Comparison of ENCODE assay signal across 1 cellular context in the genomic region with DNA sequence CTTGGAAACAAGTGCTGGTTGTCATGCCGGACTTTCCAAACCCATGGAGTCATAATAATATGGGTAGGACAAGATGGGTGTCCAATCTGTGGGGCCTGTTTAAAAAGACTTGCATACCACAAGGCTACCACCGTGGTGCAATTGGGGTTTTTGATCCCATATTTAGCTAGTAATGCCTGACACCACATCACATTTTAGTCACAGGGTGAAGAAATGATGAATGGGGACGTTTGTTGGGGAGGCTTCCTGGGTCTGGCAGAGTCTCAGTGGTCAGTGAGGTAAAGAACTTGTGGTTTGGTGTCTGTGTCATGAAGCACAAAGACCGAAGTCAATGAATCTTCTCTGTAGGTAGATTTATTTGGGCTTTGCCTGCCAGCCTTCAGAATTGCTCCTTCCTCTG.
TF ChIP-seq lines count a peak whose summit lies in the region.

No MANE protein-coding gene starts in this region.

TF ChIP-seq in GM12878, 131 proteins besides CTCF, POLR2A, EP300 and RAD21 (continued from another document and continues in another):
- TF ChIP-seq, protein P1, sequence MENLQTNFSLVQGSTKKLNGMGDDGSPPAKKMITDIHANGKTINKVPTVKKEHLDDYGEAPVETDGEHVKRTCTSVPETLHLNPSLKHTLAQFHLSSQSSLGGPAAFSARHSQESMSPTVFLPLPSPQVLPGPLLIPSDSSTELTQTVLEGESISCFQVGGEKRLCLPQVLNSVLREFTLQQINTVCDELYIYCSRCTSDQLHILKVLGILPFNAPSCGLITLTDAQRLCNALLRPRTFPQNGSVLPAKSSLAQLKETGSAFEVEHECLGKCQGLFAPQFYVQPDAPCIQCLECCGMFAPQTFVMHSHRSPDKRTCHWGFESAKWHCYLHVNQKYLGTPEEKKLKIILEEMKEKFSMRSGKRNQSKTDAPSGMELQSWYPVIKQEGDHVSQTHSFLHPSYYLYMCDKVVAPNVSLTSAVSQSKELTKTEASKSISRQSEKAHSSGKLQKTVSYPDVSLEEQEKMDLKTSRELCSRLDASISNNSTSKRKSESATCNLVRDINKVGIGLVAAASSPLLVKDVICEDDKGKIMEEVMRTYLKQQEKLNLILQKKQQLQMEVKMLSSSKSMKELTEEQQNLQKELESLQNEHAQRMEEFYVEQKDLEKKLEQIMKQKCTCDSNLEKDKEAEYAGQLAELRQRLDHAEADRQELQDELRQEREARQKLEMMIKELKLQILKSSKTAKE (IDR thresholded peaks at IDR 0.05; ENCODE audit: low read depth, poor library complexity, severe bottlenecking), result peak; percentile 96
- TF ChIP-seq MTA3 (IDR thresholded peaks at IDR 0.05; ENCODE audit: borderline replicate concordance, low read length) (peak; percentile 93; the same call in 1 of the 2 replicates), ZZZ3 (IDR thresholded peaks at IDR 0.05; ENCODE audit: control insufficient read depth, insufficient read length, low read depth) (no peak), KLF5 (IDR thresholded peaks at IDR 0.05; ENCODE audit: partially characterized antibody) (no peak), ATF7 (IDR thresholded peaks at IDR 0.05; ENCODE audit: low read depth) (peak; percentile 83), CHD1 (IDR thresholded peaks at IDR 0.05; ENCODE audit: low read depth, low read length) (no peak), EGR1 (IDR thresholded peaks at IDR 0.05; ENCODE audit: borderline replicate concordance in 1 of 2, low read depth in 2 of 2, low read length in 2 of 2) (no peak), SUZ12 (IDR thresholded peaks at IDR 0.05; ENCODE audit: unreplicated experiment) (no peak), NFIC (IDR thresholded peaks at IDR 0.05; ENCODE audit: low read depth, low read length) (peak; percentile 99), SMAD1 (IDR thresholded peaks at IDR 0.05; ENCODE audit: low read depth, partially characterized antibody) (no peak), FOXK2 (IDR thresholded peaks at IDR 0.05) (no peak), ZNF24 (IDR thresholded peaks at IDR 0.05) (peak; percentile 96), HDAC6 (IDR thresholded peaks at IDR 0.05; ENCODE audit: unreplicated experiment) (no peak), CHD2 (IDR thresholded peaks at IDR 0.05; ENCODE audit: borderline replicate concordance, low read depth, low read length) (peak; percentile 38; the same call in 1 of the 2 replicates), JUND (IDR thresholded peaks at IDR 0.05; ENCODE audit: low read depth, low read length) (0 out of 2 replicates have a peak, but pooled peaks have one; percentile 10), SPI1 (IDR thresholded peaks at IDR 0.05; ENCODE audit: borderline replicate concordance, insufficient read depth, low read depth, low read length) (no peak), ZNF217 (IDR thresholded peaks at IDR 0.05) (no peak), KDM1A (IDR thresholded peaks at IDR 0.05; ENCODE audit: borderline replicate concordance) (no peak), BACH1 (IDR thresholded peaks at IDR 0.05; ENCODE audit: borderline replicate concordance) (peak; percentile 50; the same call in 1 of the 2 replicates), BMI1 (IDR thresholded peaks at IDR 0.05; ENCODE audit: borderline replicate concordance) (no peak), NBN (IDR thresholded peaks at IDR 0.05) (0 out of 2 replicates have a peak, but pooled peaks have one; percentile 62), BRCA1 (IDR thresholded peaks at IDR 0.05; ENCODE audit: low read depth, low read length) (no peak), CREM (IDR thresholded peaks at IDR 0.05; ENCODE audit: low read depth) (peak; percentile 90), MYB (IDR thresholded peaks at IDR 0.05; ENCODE audit: borderline replicate concordance, low read depth, low read length) (no peak), ZSCAN29 (IDR thresholded peaks at IDR 0.05) (no peak), GABPA (IDR thresholded peaks at IDR 0.05; ENCODE audit: low read depth) (peak; percentile 39; the same call in 1 of the 2 replicates), STAT3 (IDR thresholded peaks at IDR 0.05; ENCODE audit: low read depth, low read length) (no peak), PAX8 (IDR thresholded peaks at IDR 0.05) (no peak), BHLHE40 (IDR thresholded peaks at IDR 0.05; ENCODE audit: borderline replicate concordance in 1 of 2, low read depth in 2 of 2, low read length in 1 of 2) (peak in 1 of 2 experiments; percentile 69; a peak in 1 of 4 replicates), ZNF207 (IDR thresholded peaks at IDR 0.05; ENCODE audit: borderline replicate concordance) (no peak), LARP7 (IDR thresholded peaks at IDR 0.05) (no peak)
- TF ChIP-seq, protein P2, sequence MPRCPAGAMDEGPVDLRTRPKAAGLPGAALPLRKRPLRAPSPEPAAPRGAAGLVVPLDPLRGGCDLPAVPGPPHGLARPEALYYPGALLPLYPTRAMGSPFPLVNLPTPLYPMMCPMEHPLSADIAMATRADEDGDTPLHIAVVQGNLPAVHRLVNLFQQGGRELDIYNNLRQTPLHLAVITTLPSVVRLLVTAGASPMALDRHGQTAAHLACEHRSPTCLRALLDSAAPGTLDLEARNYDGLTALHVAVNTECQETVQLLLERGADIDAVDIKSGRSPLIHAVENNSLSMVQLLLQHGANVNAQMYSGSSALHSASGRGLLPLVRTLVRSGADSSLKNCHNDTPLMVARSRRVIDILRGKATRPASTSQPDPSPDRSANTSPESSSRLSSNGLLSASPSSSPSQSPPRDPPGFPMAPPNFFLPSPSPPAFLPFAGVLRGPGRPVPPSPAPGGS (IDR thresholded peaks at IDR 0.05; ENCODE audit: borderline replicate concordance, insufficient read depth, low read depth, low read length, poor library complexity, severe bottlenecking), result peak; percentile 83
- TF ChIP-seq, protein P3, sequence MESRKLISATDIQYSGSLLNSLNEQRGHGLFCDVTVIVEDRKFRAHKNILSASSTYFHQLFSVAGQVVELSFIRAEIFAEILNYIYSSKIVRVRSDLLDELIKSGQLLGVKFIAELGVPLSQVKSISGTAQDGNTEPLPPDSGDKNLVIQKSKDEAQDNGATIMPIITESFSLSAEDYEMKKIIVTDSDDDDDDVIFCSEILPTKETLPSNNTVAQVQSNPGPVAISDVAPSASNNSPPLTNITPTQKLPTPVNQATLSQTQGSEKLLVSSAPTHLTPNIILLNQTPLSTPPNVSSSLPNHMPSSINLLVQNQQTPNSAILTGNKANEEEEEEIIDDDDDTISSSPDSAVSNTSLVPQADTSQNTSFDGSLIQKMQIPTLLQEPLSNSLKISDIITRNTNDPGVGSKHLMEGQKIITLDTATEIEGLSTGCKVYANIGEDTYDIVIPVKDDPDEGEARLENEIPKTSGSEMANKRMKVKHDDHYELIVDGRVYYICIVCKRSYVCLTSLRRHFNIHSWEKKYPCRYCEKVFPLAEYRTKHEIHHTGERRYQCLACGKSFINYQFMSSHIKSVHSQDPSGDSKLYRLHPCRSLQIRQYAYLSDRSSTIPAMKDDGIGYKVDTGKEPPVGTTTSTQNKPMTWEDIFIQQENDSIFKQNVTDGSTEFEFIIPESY (IDR thresholded peaks at IDR 0.05), result no peak
- TF ChIP-seq, protein P4, sequence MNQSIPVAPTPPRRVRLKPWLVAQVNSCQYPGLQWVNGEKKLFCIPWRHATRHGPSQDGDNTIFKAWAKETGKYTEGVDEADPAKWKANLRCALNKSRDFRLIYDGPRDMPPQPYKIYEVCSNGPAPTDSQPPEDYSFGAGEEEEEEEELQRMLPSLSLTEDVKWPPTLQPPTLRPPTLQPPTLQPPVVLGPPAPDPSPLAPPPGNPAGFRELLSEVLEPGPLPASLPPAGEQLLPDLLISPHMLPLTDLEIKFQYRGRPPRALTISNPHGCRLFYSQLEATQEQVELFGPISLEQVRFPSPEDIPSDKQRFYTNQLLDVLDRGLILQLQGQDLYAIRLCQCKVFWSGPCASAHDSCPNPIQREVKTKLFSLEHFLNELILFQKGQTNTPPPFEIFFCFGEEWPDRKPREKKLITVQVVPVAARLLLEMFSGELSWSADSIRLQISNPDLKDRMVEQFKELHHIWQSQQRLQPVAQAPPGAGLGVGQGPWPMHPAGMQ (IDR thresholded peaks at IDR 0.05; ENCODE audit: borderline replicate concordance), result no peak
- TF ChIP-seq, protein P5, sequence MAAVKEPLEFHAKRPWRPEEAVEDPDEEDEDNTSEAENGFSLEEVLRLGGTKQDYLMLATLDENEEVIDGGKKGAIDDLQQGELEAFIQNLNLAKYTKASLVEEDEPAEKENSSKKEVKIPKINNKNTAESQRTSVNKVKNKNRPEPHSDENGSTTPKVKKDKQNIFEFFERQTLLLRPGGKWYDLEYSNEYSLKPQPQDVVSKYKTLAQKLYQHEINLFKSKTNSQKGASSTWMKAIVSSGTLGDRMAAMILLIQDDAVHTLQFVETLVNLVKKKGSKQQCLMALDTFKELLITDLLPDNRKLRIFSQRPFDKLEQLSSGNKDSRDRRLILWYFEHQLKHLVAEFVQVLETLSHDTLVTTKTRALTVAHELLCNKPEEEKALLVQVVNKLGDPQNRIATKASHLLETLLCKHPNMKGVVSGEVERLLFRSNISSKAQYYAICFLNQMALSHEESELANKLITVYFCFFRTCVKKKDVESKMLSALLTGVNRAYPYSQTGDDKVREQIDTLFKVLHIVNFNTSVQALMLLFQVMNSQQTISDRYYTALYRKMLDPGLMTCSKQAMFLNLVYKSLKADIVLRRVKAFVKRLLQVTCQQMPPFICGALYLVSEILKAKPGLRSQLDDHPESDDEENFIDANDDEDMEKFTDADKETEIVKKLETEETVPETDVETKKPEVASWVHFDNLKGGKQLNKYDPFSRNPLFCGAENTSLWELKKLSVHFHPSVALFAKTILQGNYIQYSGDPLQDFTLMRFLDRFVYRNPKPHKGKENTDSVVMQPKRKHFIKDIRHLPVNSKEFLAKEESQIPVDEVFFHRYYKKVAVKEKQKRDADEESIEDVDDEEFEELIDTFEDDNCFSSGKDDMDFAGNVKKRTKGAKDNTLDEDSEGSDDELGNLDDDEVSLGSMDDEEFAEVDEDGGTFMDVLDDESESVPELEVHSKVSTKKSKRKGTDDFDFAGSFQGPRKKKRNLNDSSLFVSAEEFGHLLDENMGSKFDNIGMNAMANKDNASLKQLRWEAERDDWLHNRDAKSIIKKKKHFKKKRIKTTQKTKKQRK (IDR thresholded peaks at IDR 0.05; ENCODE audit: low read depth, low read length), result no peak
- TF ChIP-seq, protein P6, sequence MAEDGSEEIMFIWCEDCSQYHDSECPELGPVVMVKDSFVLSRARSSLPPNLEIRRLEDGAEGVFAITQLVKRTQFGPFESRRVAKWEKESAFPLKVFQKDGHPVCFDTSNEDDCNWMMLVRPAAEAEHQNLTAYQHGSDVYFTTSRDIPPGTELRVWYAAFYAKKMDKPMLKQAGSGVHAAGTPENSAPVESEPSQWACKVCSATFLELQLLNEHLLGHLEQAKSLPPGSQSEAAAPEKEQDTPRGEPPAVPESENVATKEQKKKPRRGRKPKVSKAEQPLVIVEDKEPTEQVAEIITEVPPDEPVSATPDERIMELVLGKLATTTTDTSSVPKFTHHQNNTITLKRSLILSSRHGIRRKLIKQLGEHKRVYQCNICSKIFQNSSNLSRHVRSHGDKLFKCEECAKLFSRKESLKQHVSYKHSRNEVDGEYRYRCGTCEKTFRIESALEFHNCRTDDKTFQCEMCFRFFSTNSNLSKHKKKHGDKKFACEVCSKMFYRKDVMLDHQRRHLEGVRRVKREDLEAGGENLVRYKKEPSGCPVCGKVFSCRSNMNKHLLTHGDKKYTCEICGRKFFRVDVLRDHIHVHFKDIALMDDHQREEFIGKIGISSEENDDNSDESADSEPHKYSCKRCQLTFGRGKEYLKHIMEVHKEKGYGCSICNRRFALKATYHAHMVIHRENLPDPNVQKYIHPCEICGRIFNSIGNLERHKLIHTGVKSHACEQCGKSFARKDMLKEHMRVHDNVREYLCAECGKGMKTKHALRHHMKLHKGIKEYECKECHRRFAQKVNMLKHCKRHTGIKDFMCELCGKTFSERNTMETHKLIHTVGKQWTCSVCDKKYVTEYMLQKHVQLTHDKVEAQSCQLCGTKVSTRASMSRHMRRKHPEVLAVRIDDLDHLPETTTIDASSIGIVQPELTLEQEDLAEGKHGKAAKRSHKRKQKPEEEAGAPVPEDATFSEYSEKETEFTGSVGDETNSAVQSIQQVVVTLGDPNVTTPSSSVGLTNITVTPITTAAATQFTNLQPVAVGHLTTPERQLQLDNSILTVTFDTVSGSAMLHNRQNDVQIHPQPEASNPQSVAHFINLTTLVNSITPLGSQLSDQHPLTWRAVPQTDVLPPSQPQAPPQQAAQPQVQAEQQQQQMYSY (CRISPR knock-in tag; IDR thresholded peaks at IDR 0.05), result no peak
- TF ChIP-seq, protein P7, sequence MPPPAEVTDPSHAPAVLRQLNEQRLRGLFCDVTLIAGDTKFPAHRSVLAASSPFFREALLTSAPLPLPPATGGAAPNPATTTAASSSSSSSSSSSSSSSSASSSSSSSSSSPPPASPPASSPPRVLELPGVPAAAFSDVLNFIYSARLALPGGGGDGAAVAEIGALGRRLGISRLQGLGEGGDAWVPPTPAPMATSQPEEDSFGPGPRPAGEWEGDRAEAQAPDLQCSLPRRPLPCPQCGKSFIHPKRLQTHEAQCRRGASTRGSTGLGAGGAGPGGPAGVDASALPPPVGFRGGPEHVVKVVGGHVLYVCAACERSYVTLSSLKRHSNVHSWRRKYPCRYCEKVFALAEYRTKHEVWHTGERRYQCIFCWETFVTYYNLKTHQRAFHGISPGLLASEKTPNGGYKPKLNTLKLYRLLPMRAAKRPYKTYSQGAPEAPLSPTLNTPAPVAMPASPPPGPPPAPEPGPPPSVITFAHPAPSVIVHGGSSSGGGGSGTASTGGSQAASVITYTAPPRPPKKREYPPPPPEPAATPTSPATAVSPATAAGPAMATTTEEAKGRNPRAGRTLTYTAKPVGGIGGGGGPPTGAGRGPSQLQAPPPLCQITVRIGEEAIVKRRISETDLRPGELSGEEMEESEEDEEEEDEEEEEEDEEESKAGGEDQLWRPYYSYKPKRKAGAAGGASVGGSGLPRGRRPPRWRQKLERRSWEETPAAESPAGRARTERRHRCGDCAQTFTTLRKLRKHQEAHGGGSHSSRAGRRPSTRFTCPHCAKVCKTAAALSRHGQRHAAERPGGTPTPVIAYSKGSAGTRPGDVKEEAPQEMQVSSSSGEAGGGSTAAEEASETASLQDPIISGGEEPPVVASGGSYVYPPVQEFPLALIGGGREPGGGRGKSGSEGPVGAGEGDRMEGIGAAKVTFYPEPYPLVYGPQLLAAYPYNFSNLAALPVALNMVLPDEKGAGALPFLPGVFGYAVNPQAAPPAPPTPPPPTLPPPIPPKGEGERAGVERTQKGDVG (CRISPR knock-in tag; IDR thresholded peaks at IDR 0.05), result no peak
- TF ChIP-seq, protein P8, sequence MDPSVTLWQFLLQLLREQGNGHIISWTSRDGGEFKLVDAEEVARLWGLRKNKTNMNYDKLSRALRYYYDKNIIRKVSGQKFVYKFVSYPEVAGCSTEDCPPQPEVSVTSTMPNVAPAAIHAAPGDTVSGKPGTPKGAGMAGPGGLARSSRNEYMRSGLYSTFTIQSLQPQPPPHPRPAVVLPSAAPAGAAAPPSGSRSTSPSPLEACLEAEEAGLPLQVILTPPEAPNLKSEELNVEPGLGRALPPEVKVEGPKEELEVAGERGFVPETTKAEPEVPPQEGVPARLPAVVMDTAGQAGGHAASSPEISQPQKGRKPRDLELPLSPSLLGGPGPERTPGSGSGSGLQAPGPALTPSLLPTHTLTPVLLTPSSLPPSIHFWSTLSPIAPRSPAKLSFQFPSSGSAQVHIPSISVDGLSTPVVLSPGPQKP (IDR thresholded peaks at IDR 0.05; ENCODE audit: low read depth, low read length), result no peak
- TF ChIP-seq, protein P9, sequence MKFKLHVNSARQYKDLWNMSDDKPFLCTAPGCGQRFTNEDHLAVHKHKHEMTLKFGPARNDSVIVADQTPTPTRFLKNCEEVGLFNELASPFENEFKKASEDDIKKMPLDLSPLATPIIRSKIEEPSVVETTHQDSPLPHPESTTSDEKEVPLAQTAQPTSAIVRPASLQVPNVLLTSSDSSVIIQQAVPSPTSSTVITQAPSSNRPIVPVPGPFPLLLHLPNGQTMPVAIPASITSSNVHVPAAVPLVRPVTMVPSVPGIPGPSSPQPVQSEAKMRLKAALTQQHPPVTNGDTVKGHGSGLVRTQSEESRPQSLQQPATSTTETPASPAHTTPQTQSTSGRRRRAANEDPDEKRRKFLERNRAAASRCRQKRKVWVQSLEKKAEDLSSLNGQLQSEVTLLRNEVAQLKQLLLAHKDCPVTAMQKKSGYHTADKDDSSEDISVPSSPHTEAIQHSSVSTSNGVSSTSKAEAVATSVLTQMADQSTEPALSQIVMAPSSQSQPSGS (IDR thresholded peaks at IDR 0.05; ENCODE audit: low read length), result peak; percentile 82
